In genomic region chr3:133734305-133734704, GRCh38 we compare ENCODE assay signal across 15 cellular contexts. TPM values are rescaled to one million over a fixed set of nuclear protein-coding genes. Genes with fewer than 3 reads are reported as not detected.
A peak's percentile ranks its signal among the peaks of the same experiment; 100 is the strongest.
DNase-seq lines count a peak whose midpoint lies in the region; ATAC-seq and TF ChIP-seq lines count a peak whose summit lies in the region.
"Had no signal": no experiment of that assay in that cellular context is flagged by ENCODE, and none has a peak within 500 bp of the region (broad histone marks: within the 10 kb centered on the region; RNA-seq: fewer than 3 reads in every experiment).

No MANE protein-coding gene starts in this region.

- 14% methylated on average over 1 of the region's 1 CpG for WGBS in right lobe of liver (ENCODE audit: insufficient coverage, low coverage, low lambda C conversion rate, missing lambda C conversion rate)

- ATAC-seq in right lobe of liver (peak; percentile 23 to 47 (median 28)), GM21786 (IDR thresholded peaks at IDR 0.05; ENCODE audit: unreplicated experiment) (no peak)
- ATAC-seq: A549 had no signal

- H3K36me3 ChIP-seq in right lobe of liver, result no peaks in the 10 kb centered on the region
- H3K36me3 ChIP-seq: BLaER1 had no signal

- no peaks in the 10 kb centered on the region for H3K9me3 ChIP-seq in right lobe of liver
- H3K9me3 ChIP-seq: A549 had no signal

- no peak for TF ChIP-seq CTCF in right lobe of liver (IDR thresholded peaks at IDR 0.05)

- peak overlapping the region in 1 of 3 donors; percentile 4 for H3K4me3 ChIP-seq in right lobe of liver
- H3K4me3 ChIP-seq: A549, BLaER1 had no signal

- peaks cover 0 to 53% (median 21%) of the 10 kb centered on the region in 4 donors for H3K4me1 ChIP-seq in right lobe of liver
- H3K4me1 ChIP-seq: A549, BLaER1 had no signal

- no peak for TF ChIP-seq POLR2A in right lobe of liver (IDR thresholded peaks at IDR 0.05)

- DNase-seq in NOMO-1 treated with DMSO at 0.1 percent for 48 hours (lab: John Stamatoyannopoulos, UW; ENCODE audit: unreplicated experiment) (peak; percentile 10), NOMO-1 treated with dmso at 0.1 percent for 144 hours (lab: John Stamatoyannopoulos, UW; ENCODE audit: unreplicated experiment) (no peak), islet precursor cell (peak; percentile 11), right lobe of liver (peak in 1 of 3 donors; percentile 68), GOT3 (lab: John Stamatoyannopoulos, UW) (no peak), NCI-H82 treated with DMSO at 0.1 percent for 48 hours (lab: John Stamatoyannopoulos, UW; ENCODE audit: unreplicated experiment) (no peak)
- DNase-seq: Calu3; CD4-positive, alpha-beta memory T cell; DMS79 treated with DMSO at 0.1 percent for 48 hours; GF-D8; H9 had no signal

- no peaks in the 10 kb centered on the region for H3K27me3 ChIP-seq in right lobe of liver
- H3K27me3 ChIP-seq: BLaER1 had no signal

- H3K27ac ChIP-seq in right lobe of liver, result peak overlapping the region; percentile 21 to 70 (median 51)
- H3K27ac ChIP-seq: 22Rv1, A549, BLaER1 had no signal

- intact Hi-C loops in right lobe of liver (cut with DNase I), result no loop called here

RNA-seq across cellular contexts. Expression of gene TF, which starts 11.9 kb away (rescaled TPM):
- over 10,000 TPM in 4 of 6 experiments, 1,000 to 10,000 TPM in 2; 2,871 to 25,349 (median 17,684) TPM for total RNA-seq in right lobe of liver

Comparison
In these comparisons a context has a peak if more than half of its experiments do, and no peak if none do; other contexts are left out.
1. DNase-seq: peak in NOMO-1 treated with DMSO at 0.1 percent for 48 hours (single experiment) and islet precursor cell (single experiment); none in NOMO-1 treated with dmso at 0.1 percent for 144 hours (single experiment), GOT3 (single experiment) and NCI-H82 treated with DMSO at 0.1 percent for 48 hours (single experiment).